Comparison of ENCODE assay signal across 8 cellular contexts in the genomic region with DNA sequence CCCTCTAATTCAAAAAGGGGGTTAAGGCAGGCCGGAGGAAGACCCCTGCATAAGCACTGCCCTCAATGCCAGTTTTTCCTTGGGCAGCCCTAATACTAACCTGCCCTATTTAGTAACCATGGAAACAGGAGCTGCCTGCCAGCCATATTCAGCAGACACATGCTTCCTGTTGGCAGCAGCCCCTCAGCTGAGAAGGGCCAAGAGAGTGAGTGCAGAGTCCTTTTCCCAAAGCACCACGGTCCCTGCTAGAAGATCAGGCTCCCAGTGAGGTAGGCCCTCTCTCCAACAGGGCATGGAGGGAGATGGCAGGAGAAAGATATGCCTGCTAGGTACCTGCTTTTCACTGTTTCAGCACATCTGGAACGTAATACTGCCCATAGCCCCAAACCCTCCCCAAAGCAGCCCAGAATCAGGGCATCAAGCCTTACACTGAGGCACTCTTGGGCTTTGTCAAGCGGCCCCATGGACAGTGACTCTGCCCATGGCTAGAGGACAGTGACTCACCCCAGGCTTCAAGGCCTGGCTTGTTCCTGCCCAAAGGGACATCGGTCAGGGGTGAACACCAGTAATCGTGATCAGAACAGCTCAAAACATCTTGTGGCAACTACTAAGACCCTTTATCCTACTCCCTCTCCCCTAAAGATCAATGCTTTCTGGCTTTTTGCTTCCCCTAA.
DNase-seq lines count a peak whose midpoint lies in the region; ATAC-seq, FAIRE-seq and TF ChIP-seq lines count a peak whose summit lies in the region.

No MANE protein-coding gene starts in this region.

- peak overlapping the region in 1 of 2 experiments; percentile 3; a peak in 1 of 4 replicates for H3K4me3 ChIP-seq in HCT116 (replicated peaks in 1 of 2; ENCODE audit: low read depth in 1 of 2, low read length in 2 of 2)
- H3K4me3 ChIP-seq in right cardiac atrium (ENCODE audit: low read length) = no peak overlapping the region
- H3K4me3 ChIP-seq in small intestine (ENCODE audit: low read depth in 1 of 2, low read length in 2 of 2) = no peak overlapping the region

- H3K36me3 ChIP-seq in HCT116 (ENCODE audit: control insufficient read depth in 1 of 2, insufficient read depth in 2 of 2, low read length in 2 of 2) (no peaks in the 10 kb centered on the region; a peak in 1 of 4 replicates), small intestine (ENCODE audit: control insufficient read depth in 2 of 2, insufficient read depth in 2 of 2, low read length in 2 of 2) (no peaks in the 10 kb centered on the region)

- 75% methylated on average over 6 of the region's 6 CpGs for WGBS in right cardiac atrium
- 20 to 62% (median 55%) methylated on average over 6 of the region's 6 CpGs for WGBS in small intestine, 3 donors

- BruUV-seq in HCT116 (replicated peaks; lab: Mats Ljungman, UMichigan) = no TSS peak

- H3K9me2 ChIP-seq in HCT116 (ENCODE audit: insufficient read depth) = no peaks in the 10 kb centered on the region

- peaks cover 5% of the 10 kb centered on the region; the same call in 1 of the 2 replicates for H4K20me1 ChIP-seq in HCT116 (ENCODE audit: insufficient read depth)

- RAD21 ChIA-PET in HCT116 (lab: Charles Lee; ENCODE audit: low non-redundant PET in 1 of 2, low total read pairs in 2 of 2, uncharacterized antibody in 2 of 2, unreplicated experiment in 2 of 2) = no interaction called here

- no peak for DNase-seq in HCT116 (ENCODE audit: low read depth, low spot score)
- DNase-seq in SW480 (ENCODE audit: low spot score) = peak; percentile 59
- peak; percentile 68 to 86 (median 75) for DNase-seq in right cardiac atrium
- peak; percentile 41 for DNase-seq in small intestine
- no peak for DNase-seq in GM12891 (ENCODE audit: insufficient read length, low spot score)
- DNase-seq in NCI-H510A treated with DMSO at 0.1 percent for 48 hours (lab: John Stamatoyannopoulos, UW) = no peak
- no peak for DNase-seq in CD1c-positive myeloid dendritic cell (ENCODE audit: extremely low spot score)

- CTCF ChIA-PET in HCT116 (lab: Charles Lee) = interaction anchor here (1.2 to 2.4 kb wide), 3 partner anchors 196 to 313 kb away, joined by 3 to 7 read pairs (median 6); no protein-coding TSS in a partner anchor

- H3K27me3 ChIP-seq in HCT116 (ENCODE audit: insufficient read depth, low read length) (no peaks in the 10 kb centered on the region), right cardiac atrium (ENCODE audit: control insufficient read depth, insufficient read depth) (no peaks in the 10 kb centered on the region), small intestine (ENCODE audit: control insufficient read depth in 2 of 2, insufficient read depth in 2 of 2, low read length in 2 of 2) (no peaks in the 10 kb centered on the region)

- TF ChIP-seq POLR2A in HCT116 (IDR thresholded peaks at IDR 0.05; ENCODE audit: borderline replicate concordance, extremely low read depth, insufficient read depth, insufficient read length) (no peak), GM12891 (IDR thresholded peaks at IDR 0.05; ENCODE audit: low read depth, low read length) (no peak)

- peak overlapping the region; percentile 62 for H3K4me2 ChIP-seq in HCT116 (ENCODE audit: low read length)

- peak overlapping the region; percentile 36 for H3K9ac ChIP-seq in HCT116 (ENCODE audit: low read length)

- H3K4me1 ChIP-seq in HCT116 (ENCODE audit: control insufficient read depth in 1 of 2, insufficient read depth in 2 of 2, low read length in 2 of 2) = peaks cover 56 to 79% of the 10 kb centered on the region in 2 experiments
- H3K4me1 ChIP-seq in right cardiac atrium (ENCODE audit: control insufficient read depth, insufficient read depth, low read length) = peaks cover 23% of the 10 kb centered on the region
- H3K4me1 ChIP-seq in small intestine (ENCODE audit: control insufficient read depth in 2 of 2, insufficient read depth in 1 of 2, low read depth in 1 of 2, low read length in 1 of 2) = peaks cover 12 to 29% of the 10 kb centered on the region in 2 donors

- ATAC-seq in HCT116 (peak; percentile 34), right cardiac atrium (peak; percentile 53 to 70), HG02970 (IDR thresholded peaks at IDR 0.05; ENCODE audit: low FRiP score, unreplicated experiment) (no peak)

- POLR2A ChIA-PET in HCT116 (lab: Charles Lee) = interaction anchor here (1.1 to 1.5 kb wide), 2 partner anchors 170 to 229 kb away, joined by 3 to 4 read pairs; no protein-coding TSS in a partner anchor

- intact Hi-C loops in HCT116 (cut with micrococcal nuclease) (loop anchor here (2.0 kb wide), 1 partner anchor 178 kb away; no protein-coding TSS in a partner anchor), right cardiac atrium (cut with DNase I) (no loop called here)

- TF ChIP-seq RAD21 in HCT116 (IDR thresholded peaks at IDR 0.05; ENCODE audit: low read depth) = no peak

- H2AFZ ChIP-seq in HCT116 (ENCODE audit: low read depth, low read length, poor library complexity, severe bottlenecking) = no peak overlapping the region

- FAIRE-seq in small intestine (lab: Jason Lieb, UNC) (no peak), GM12891 (lab: Jason Lieb, UNC) (no peak)

- H3K27ac ChIP-seq in HCT116 (ENCODE audit: low read depth, low read length) = peak overlapping the region; percentile 17; the same call in 1 of the 2 replicates
- peak overlapping the region; percentile 66 for H3K27ac ChIP-seq in right cardiac atrium (ENCODE audit: low read length)
- peak overlapping the region; percentile 75 to 92 for H3K27ac ChIP-seq in small intestine (ENCODE audit: low read depth in 1 of 2, low read length in 1 of 2)

- no peak for TF ChIP-seq CTCF in HCT116 (IDR thresholded peaks at IDR 0.05 in 2 of 3, conservative IDR thresholded peaks at IDR 0.05 in 1 of 3; ENCODE audit: borderline replicate concordance in 1 of 3, insufficient read depth in 1 of 3, low read depth in 2 of 3, low read length in 2 of 3)

- H3K9me3 ChIP-seq in HCT116 (ENCODE audit: control insufficient read depth in 1 of 2, insufficient read depth in 1 of 2, low read depth in 1 of 2, low read length in 2 of 2) (no peaks in the 10 kb centered on the region), right cardiac atrium (ENCODE audit: control insufficient read depth, low read length) (no peaks in the 10 kb centered on the region), small intestine (ENCODE audit: control insufficient read depth, low read depth) (no peaks in the 10 kb centered on the region)

- peaks cover 98% of the 10 kb centered on the region for H3K79me2 ChIP-seq in HCT116 (ENCODE audit: insufficient read depth, low read length)

TF ChIP-seq in HCT116, 20 proteins besides CTCF, POLR2A, EP300 and RAD21:
- TF ChIP-seq, protein P1, sequence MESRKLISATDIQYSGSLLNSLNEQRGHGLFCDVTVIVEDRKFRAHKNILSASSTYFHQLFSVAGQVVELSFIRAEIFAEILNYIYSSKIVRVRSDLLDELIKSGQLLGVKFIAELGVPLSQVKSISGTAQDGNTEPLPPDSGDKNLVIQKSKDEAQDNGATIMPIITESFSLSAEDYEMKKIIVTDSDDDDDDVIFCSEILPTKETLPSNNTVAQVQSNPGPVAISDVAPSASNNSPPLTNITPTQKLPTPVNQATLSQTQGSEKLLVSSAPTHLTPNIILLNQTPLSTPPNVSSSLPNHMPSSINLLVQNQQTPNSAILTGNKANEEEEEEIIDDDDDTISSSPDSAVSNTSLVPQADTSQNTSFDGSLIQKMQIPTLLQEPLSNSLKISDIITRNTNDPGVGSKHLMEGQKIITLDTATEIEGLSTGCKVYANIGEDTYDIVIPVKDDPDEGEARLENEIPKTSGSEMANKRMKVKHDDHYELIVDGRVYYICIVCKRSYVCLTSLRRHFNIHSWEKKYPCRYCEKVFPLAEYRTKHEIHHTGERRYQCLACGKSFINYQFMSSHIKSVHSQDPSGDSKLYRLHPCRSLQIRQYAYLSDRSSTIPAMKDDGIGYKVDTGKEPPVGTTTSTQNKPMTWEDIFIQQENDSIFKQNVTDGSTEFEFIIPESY (IDR thresholded peaks at IDR 0.05; ENCODE audit: extremely low read depth, insufficient replicate concordance, low read length) = no peak
- no peak for TF ChIP-seq YY1 (IDR thresholded peaks at IDR 0.05; ENCODE audit: extremely low read depth, insufficient replicate concordance, low read depth, low read length)
- no peak for TF ChIP-seq EZH2 (IDR thresholded peaks at IDR 0.05)
- TF ChIP-seq CBX3 (IDR thresholded peaks at IDR 0.05; ENCODE audit: low read depth) = no peak
- 0 out of 2 replicates have a peak, but pooled peaks have one; percentile 12 for TF ChIP-seq FOSL1 (IDR thresholded peaks at IDR 0.05; ENCODE audit: low read depth)
- no peak for TF ChIP-seq CEBPB (IDR thresholded peaks at IDR 0.05; ENCODE audit: low read depth)

TF ChIP-seq in GM12891, 5 proteins besides CTCF, POLR2A, EP300 and RAD21:
- TF ChIP-seq SPI1 (IDR thresholded peaks at IDR 0.05; ENCODE audit: low read depth, low read length) (no peak), POLR2AphosphoS5 (IDR thresholded peaks at IDR 0.05; ENCODE audit: low read depth, low read length) (no peak), TAF1 (IDR thresholded peaks at IDR 0.05; ENCODE audit: low read depth, low read length) (no peak), POU2F2 (IDR thresholded peaks at IDR 0.05; ENCODE audit: low read depth, low read length) (no peak), PAX5 (IDR thresholded peaks at IDR 0.05; ENCODE audit: insufficient read depth, low read length, severe bottlenecking) (no peak)

Comparison
In these comparisons a context has a peak if more than half of its experiments do, and no peak if none do; other contexts are left out.
1. DNase-seq: peak in SW480 (single experiment), right cardiac atrium (3 of 3) and small intestine (single experiment); none in HCT116 (single experiment), GM12891 (single experiment), NCI-H510A treated with DMSO at 0.1 percent for 48 hours (single experiment) and CD1c-positive myeloid dendritic cell (single experiment).
2. H3K27ac ChIP-seq: peak in every context shown above with its lines; median percentile 84 in small intestine; 66 in right cardiac atrium; 17 in HCT116.